ENCODE assay signal across 1 cellular context in the genomic region with DNA sequence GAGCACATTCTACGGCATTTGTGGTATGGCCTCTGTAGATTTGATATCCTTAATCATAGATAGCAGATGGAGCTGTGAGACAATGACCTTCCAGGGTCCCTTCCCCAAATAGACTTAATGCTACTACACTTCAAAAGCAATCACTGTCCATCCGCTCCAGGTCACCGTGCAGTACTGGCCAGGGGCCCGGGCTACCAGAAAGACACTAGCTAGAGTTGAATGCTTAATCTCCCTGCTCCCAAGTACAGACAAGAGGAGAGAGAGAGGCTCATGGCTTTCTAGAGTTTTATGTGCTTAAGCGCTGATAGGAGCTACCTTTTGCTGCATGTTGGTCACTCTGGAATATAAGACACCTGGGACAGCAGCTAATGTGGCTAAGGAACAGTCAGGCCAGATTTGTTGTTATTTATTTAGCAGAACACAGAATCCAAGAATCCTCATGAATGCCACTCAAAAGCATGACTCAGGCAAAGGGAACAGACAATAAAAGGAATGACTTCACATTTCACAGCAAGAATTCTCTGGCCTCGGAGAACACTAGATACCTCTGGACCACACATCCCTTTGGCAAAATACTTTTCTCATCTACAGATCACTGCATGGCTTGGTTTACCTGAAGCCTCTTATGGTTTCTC.
TF ChIP-seq lines count a peak whose summit lies in the region.

No MANE protein-coding gene starts in this region.

TF ChIP-seq in HEK293, 187 proteins besides CTCF, POLR2A, EP300 and RAD21 (continued from another document):
- no peak for TF ChIP-seq ZBTB10 (tag by site-specific recombination; IDR thresholded peaks at IDR 0.05)
- TF ChIP-seq, protein P1, sequence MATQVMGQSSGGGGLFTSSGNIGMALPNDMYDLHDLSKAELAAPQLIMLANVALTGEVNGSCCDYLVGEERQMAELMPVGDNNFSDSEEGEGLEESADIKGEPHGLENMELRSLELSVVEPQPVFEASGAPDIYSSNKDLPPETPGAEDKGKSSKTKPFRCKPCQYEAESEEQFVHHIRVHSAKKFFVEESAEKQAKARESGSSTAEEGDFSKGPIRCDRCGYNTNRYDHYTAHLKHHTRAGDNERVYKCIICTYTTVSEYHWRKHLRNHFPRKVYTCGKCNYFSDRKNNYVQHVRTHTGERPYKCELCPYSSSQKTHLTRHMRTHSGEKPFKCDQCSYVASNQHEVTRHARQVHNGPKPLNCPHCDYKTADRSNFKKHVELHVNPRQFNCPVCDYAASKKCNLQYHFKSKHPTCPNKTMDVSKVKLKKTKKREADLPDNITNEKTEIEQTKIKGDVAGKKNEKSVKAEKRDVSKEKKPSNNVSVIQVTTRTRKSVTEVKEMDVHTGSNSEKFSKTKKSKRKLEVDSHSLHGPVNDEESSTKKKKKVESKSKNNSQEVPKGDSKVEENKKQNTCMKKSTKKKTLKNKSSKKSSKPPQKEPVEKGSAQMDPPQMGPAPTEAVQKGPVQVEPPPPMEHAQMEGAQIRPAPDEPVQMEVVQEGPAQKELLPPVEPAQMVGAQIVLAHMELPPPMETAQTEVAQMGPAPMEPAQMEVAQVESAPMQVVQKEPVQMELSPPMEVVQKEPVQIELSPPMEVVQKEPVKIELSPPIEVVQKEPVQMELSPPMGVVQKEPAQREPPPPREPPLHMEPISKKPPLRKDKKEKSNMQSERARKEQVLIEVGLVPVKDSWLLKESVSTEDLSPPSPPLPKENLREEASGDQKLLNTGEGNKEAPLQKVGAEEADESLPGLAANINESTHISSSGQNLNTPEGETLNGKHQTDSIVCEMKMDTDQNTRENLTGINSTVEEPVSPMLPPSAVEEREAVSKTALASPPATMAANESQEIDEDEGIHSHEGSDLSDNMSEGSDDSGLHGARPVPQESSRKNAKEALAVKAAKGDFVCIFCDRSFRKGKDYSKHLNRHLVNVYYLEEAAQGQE (tag by site-specific recombination; IDR thresholded peaks at IDR 0.05): peak; percentile 59; the same call in 1 of the 2 replicates
- 0 out of 2 replicates have a peak, but pooled peaks have one; percentile 23 for TF ChIP-seq ZNF629 (tag by site-specific recombination; IDR thresholded peaks at IDR 0.05)
- 0 out of 2 replicates have a peak, but pooled peaks have one; percentile 25 for TF ChIP-seq ZNF660 (tag by site-specific recombination; IDR thresholded peaks at IDR 0.05)
- TF ChIP-seq, protein P2, sequence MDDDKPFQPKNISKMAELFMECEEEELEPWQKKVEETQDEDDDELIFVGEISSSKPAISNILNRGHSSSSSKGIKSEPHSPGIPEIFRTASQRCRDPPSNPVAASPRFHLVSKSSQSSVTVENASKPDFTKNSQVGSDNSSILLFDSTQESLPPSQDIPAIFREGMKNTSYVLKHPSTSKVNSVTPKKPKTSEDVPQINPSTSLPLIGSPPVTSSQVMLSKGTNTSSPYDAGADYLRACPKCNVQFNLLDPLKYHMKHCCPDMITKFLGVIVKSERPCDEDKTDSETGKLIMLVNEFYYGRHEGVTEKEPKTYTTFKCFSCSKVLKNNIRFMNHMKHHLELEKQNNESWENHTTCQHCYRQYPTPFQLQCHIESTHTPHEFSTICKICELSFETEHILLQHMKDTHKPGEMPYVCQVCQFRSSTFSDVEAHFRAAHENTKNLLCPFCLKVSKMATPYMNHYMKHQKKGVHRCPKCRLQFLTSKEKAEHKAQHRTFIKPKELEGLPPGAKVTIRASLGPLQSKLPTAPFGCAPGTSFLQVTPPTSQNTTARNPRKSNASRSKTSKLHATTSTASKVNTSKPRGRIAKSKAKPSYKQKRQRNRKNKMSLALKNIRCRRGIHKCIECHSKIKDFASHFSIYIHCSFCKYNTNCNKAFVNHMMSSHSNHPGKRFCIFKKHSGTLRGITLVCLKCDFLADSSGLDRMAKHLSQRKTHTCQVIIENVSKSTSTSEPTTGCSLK (tag by site-specific recombination; IDR thresholded peaks at IDR 0.05): no peak
- no peak for TF ChIP-seq ZNF513 (tag by site-specific recombination; IDR thresholded peaks at IDR 0.05)
- TF ChIP-seq, protein P3, sequence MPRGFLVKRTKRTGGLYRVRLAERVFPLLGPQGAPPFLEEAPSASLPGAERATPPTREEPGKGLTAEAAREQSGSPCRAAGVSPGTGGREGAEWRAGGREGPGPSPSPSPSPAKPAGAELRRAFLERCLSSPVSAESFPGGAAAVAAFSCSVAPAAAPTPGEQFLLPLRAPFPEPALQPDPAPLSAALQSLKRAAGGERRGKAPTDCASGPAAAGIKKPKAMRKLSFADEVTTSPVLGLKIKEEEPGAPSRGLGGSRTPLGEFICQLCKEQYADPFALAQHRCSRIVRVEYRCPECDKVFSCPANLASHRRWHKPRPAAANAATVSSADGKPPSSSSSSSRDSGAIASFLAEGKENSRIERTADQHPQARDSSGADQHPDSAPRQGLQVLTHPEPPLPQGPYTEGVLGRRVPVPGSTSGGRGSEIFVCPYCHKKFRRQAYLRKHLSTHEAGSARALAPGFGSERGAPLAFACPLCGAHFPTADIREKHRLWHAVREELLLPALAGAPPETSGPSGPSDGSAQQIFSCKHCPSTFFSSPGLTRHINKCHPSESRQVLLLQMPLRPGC (tag by site-specific recombination; IDR thresholded peaks at IDR 0.05): 0 out of 2 replicates have a peak, but pooled peaks have one; percentile 45
